ENCODE assay signal across 18 cellular contexts in the genomic region with DNA sequence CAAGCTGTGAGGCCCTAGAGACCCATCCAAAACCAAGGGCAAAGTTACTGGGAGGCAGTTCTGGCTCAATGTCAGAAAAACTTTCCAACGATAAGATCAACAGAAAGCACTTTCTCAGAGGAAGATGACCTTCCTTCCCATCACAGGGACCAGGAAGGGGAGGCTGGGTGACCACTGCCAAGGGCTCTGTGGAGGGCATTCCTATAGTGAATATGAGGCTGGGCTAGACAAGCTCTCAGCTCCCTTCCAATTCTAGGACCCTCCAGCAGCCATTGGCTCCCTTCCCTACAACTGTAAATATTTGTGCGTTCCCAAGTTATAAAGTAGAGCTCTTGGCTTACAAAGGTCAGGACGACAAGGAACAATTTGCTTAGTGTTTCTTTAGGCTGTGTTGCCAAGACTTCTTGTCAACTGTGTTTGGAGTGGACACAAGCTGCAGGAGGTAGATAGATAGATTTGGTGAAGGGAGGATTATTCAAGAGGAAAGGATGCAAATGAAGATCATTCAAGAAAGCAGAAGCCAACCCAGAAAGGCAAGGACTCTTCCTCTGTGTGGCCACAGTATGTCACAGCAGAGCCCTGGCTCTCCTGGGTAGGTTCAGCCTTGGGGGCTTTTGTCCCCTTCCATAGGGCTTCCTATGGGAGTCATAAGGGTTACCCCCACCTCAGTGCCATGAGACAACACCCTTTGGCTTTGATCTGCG.
DNase-seq lines count a peak whose midpoint lies in the region; ATAC-seq and TF ChIP-seq lines count a peak whose summit lies in the region.
"Had no signal": no experiment of that assay in that cellular context is flagged by ENCODE, and none has a peak within 500 bp of the region (broad histone marks: within the 10 kb centered on the region; RNA-seq: fewer than 3 reads in every experiment).

No MANE protein-coding gene starts in this region.

- no peak overlapping the region for H3K4me3 ChIP-seq in liver (ENCODE audit: low read depth in 1 of 3, low read length in 3 of 3)
- H3K4me3 ChIP-seq in right lobe of liver, result no peak overlapping the region
- no peak overlapping the region for H3K4me3 ChIP-seq in esophagus muscularis mucosa
- H3K4me3 ChIP-seq in rectal smooth muscle tissue (ENCODE audit: low read length), result no peak overlapping the region
- H3K4me3 ChIP-seq: adrenal gland, skin epidermis, thyroid gland had no signal

- intact Hi-C loops in right lobe of liver (cut with DNase I) (no loop called here), esophagus muscularis mucosa (cut with DNase I) (no loop called here)

- H3K9me3 ChIP-seq in liver (ENCODE audit: control insufficient read depth in 4 of 4, low read length in 3 of 4), result no peaks in the 10 kb centered on the region
- H3K9me3 ChIP-seq in right lobe of liver, result no peaks in the 10 kb centered on the region
- no peaks in the 10 kb centered on the region for H3K9me3 ChIP-seq in esophagus muscularis mucosa
- H3K9me3 ChIP-seq: adrenal gland, thyroid gland had no signal

- DNase-seq in right lobe of liver (no peak), esophagus muscularis mucosa (ENCODE audit: extremely low spot score) (no peak), nucleus accumbens (lab: John Stamatoyannopoulos, UW) (no peak), NCI-H774 (lab: John Stamatoyannopoulos, UW) (no peak), NCI-H526 (lab: John Stamatoyannopoulos, UW) (no peak)
- DNase-seq: activated effector memory CD4-positive, alpha-beta T cell treated with Interleukin-2 at 50 U/mL for 16 hours; CD4-positive, alpha-beta T cell; DMS53; effector memory CD4-positive, alpha-beta T cell; NCI-H1436; thyroid gland had no signal

- TF ChIP-seq EP300 in esophagus muscularis mucosa (IDR thresholded peaks at IDR 0.05), result no peak

- TF ChIP-seq POLR2A in right lobe of liver (IDR thresholded peaks at IDR 0.05), result no peak
- TF ChIP-seq POLR2A in esophagus muscularis mucosa (IDR thresholded peaks at IDR 0.05; ENCODE audit: low read depth), result no peak

- H3K36me3 ChIP-seq in liver (ENCODE audit: control insufficient read depth in 4 of 4, insufficient read depth in 3 of 4, low read depth in 1 of 4, low read length in 3 of 4) (no peaks in the 10 kb centered on the region), right lobe of liver (no peaks in the 10 kb centered on the region), esophagus muscularis mucosa (no peaks in the 10 kb centered on the region), rectal smooth muscle tissue (ENCODE audit: control insufficient read depth, insufficient read depth, low read length) (no peaks in the 10 kb centered on the region)
- H3K36me3 ChIP-seq: adrenal gland, thyroid gland had no signal

- 62% methylated on average over 4 of the region's 4 CpGs for WGBS in liver
- 52% methylated on average over 3 of the region's 4 CpGs for WGBS in right lobe of liver (ENCODE audit: insufficient coverage, low coverage, low lambda C conversion rate, missing lambda C conversion rate)
- WGBS in esophagus muscularis mucosa, result 37% methylated on average over 4 of the region's 4 CpGs

- no peak for ATAC-seq in right lobe of liver
- no peak for ATAC-seq in GM18907 (IDR thresholded peaks at IDR 0.05; ENCODE audit: unreplicated experiment)
- ATAC-seq: activated CD4-positive, CD25-positive, alpha-beta regulatory T cell treated with anti-CD3 and anti-CD28 coated beads, Interleukin-2, amount 50 U/mL, for 24 hours had no signal

- no peak for TF ChIP-seq RAD21 in liver (IDR thresholded peaks at IDR 0.05)

- H3K9ac ChIP-seq in liver (ENCODE audit: low read depth in 1 of 2, low read length in 2 of 2), result no peak overlapping the region
- no peak overlapping the region for H3K9ac ChIP-seq in rectal smooth muscle tissue (ENCODE audit: low read length)
- H3K9ac ChIP-seq: parathyroid adenoma had no signal

- H3K27ac ChIP-seq in liver (ENCODE audit: low read depth in 1 of 2, low read length in 2 of 2) (no peak overlapping the region), right lobe of liver (no peak overlapping the region), esophagus muscularis mucosa (replicated peaks in 1 of 4) (peak overlapping the region in 3 of 4 donors; percentile 16 to 81 (median 24)), rectal smooth muscle tissue (ENCODE audit: low read depth, low read length) (peak overlapping the region; percentile 82)
- H3K27ac ChIP-seq: parathyroid adenoma, thyroid gland had no signal

- TF ChIP-seq CTCF in liver (IDR thresholded peaks at IDR 0.05; ENCODE audit: low read depth, low read length, missing input control) (no peak), right lobe of liver (IDR thresholded peaks at IDR 0.05) (no peak), esophagus muscularis mucosa (IDR thresholded peaks at IDR 0.05) (no peak)

- no peaks in the 10 kb centered on the region for H3K27me3 ChIP-seq in liver (ENCODE audit: control insufficient read depth in 4 of 4, insufficient read depth in 4 of 4, low read length in 3 of 4)
- no peaks in the 10 kb centered on the region for H3K27me3 ChIP-seq in right lobe of liver
- H3K27me3 ChIP-seq in esophagus muscularis mucosa, result no peaks in the 10 kb centered on the region
- no peaks in the 10 kb centered on the region for H3K27me3 ChIP-seq in rectal smooth muscle tissue (ENCODE audit: control insufficient read depth, insufficient read depth, low read length)
- H3K27me3 ChIP-seq: adrenal gland, thyroid gland had no signal

- H3K4me1 ChIP-seq in liver (ENCODE audit: control insufficient read depth in 4 of 4, insufficient read depth in 4 of 4, low read length in 3 of 4), result peaks cover 0 to 5% (median 0%) of the 10 kb centered on the region in 4 donors
- peaks cover 0 to 6% (median 0%) of the 10 kb centered on the region in 4 donors for H3K4me1 ChIP-seq in right lobe of liver
- peaks cover 22 to 64% (median 60%) of the 10 kb centered on the region in 4 donors for H3K4me1 ChIP-seq in esophagus muscularis mucosa
- H3K4me1 ChIP-seq in rectal smooth muscle tissue (ENCODE audit: control insufficient read depth, insufficient read depth, low read length), result peaks cover 55% of the 10 kb centered on the region

TF ChIP-seq in liver, 16 proteins besides CTCF, POLR2A, EP300 and RAD21:
- TF ChIP-seq, protein P1, sequence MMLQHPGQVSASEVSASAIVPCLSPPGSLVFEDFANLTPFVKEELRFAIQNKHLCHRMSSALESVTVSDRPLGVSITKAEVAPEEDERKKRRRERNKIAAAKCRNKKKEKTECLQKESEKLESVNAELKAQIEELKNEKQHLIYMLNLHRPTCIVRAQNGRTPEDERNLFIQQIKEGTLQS (IDR thresholded peaks at IDR 0.05), result no peak
- peak; percentile 31 for TF ChIP-seq NR2F2 (IDR thresholded peaks at IDR 0.05)
- TF ChIP-seq HNF4A (conservative IDR thresholded peaks at IDR 0.05), result no peak

Comparison
In these comparisons a context has a peak if more than half of its experiments do, and no peak if none do; other contexts are left out.
1. H3K27ac ChIP-seq: peak in esophagus muscularis mucosa (3 of 4) and rectal smooth muscle tissue (single experiment); none in liver (0 of 2) and right lobe of liver (0 of 3).